In genomic region chr6:43052842-43053544, GRCh38 we compare ENCODE assay signal across 8 cellular contexts. TPM values are rescaled to one million over a fixed set of nuclear protein-coding genes. Genes with fewer than 3 reads are reported as not detected.
DNase-seq lines count a peak whose midpoint lies in the region; ATAC-seq and TF ChIP-seq lines count a peak whose summit lies in the region.

No MANE protein-coding gene starts in this region.

- H3K9me3 Mint-ChIP-seq in CD4-positive, CD25-positive, alpha-beta regulatory T cell, result no peaks in the 10 kb centered on the region

- peak overlapping the region; percentile 66 for H3K4me3 ChIP-seq in CD4-positive, CD25-positive, alpha-beta regulatory T cell (ENCODE audit: low read depth, low read length)
- H3K4me3 ChIP-seq in MM.1S (ENCODE audit: low read length), result peak overlapping the region; percentile 82
- H3K4me3 ChIP-seq in adrenal gland, result peak overlapping the region; percentile 29 to 86 (median 66)
- H3K4me3 ChIP-seq in iPS-11a (ENCODE audit: low read depth, low read length), result peak overlapping the region; percentile 81
- peak overlapping the region; percentile 51 to 91 (median 81) for H3K4me3 ChIP-seq in skin epidermis

- peaks cover 22% of the 10 kb centered on the region for H3K79me2 ChIP-seq in MM.1S (ENCODE audit: low read length)

- peak overlapping the region; percentile 86 for H3K27ac ChIP-seq in CD4-positive, CD25-positive, alpha-beta regulatory T cell (ENCODE audit: insufficient read depth, low read length, poor library complexity, severe bottlenecking)
- H3K27ac ChIP-seq in MM.1S (ENCODE audit: low read length), result peak overlapping the region; percentile 45; the same call in 1 of the 2 replicates
- H3K27ac ChIP-seq in adrenal gland, result peak overlapping the region; percentile 34 to 89 (median 87)
- peak overlapping the region; percentile 83 to 100 (median 95) for H3K27ac ChIP-seq in skin epidermis

- H3K27ac Mint-ChIP-seq in CD4-positive, CD25-positive, alpha-beta regulatory T cell, result peak overlapping the region; percentile 96 to 100 (median 97)

- peak overlapping the region; percentile 84 for H3K9ac ChIP-seq in MM.1S (ENCODE audit: low read length)

- H3K36me3 Mint-ChIP-seq in CD4-positive, CD25-positive, alpha-beta regulatory T cell, result peaks cover 26% of the 10 kb centered on the region

- H3K4me1 Mint-ChIP-seq in CD4-positive, CD25-positive, alpha-beta regulatory T cell, result peaks cover 0 to 50% (median 32%) of the 10 kb centered on the region in 4 donors

- H3K4me2 ChIP-seq in MM.1S (ENCODE audit: low read depth, low read length), result peak overlapping the region; percentile 85

- intact Hi-C loops in adrenal gland (cut with DNase I), result no loop called here

- peaks cover 18% of the 10 kb centered on the region for H3K36me3 ChIP-seq in CD4-positive, CD25-positive, alpha-beta regulatory T cell (ENCODE audit: control insufficient read depth, insufficient read depth, low read length)
- H3K36me3 ChIP-seq in MM.1S (replicated peaks; ENCODE audit: insufficient read depth, low read length), result no peaks in the 10 kb centered on the region
- peaks cover 0 to 48% of the 10 kb centered on the region in 2 donors for H3K36me3 ChIP-seq in adrenal gland (replicated peaks in 1 of 2)

- H3K4me1 ChIP-seq in CD4-positive, CD25-positive, alpha-beta regulatory T cell (ENCODE audit: control insufficient read depth, insufficient read depth, low read length, poor library complexity, severe bottlenecking), result peaks cover 23% of the 10 kb centered on the region
- H3K4me1 ChIP-seq in MM.1S (ENCODE audit: low read length) (peaks cover 12% of the 10 kb centered on the region), adrenal gland (replicated peaks in 1 of 2) (peaks cover 10 to 12% of the 10 kb centered on the region in 2 donors)

- no peaks in the 10 kb centered on the region for H4K20me1 ChIP-seq in MM.1S (ENCODE audit: insufficient read depth, low read length)

- peak in 1 of 3 donors; percentile 36 for DNase-seq in CD4-positive, CD25-positive, alpha-beta regulatory T cell
- DNase-seq in MM.1S (no peak), adrenal gland (peak in 3 of 7 donors; percentile 29 to 44 (median 31)), NCI-H1092 treated with DMSO at 0.1 percent for 48 hours (lab: John Stamatoyannopoulos, UW) (no peak), dedifferentiated amniotic fluid mesenchymal stem cell (ENCODE audit: extremely low spot score) (no peak)

- H3K4me3 Mint-ChIP-seq in CD4-positive, CD25-positive, alpha-beta regulatory T cell, result peak overlapping the region; percentile 93 to 98 (median 96)

- 11 to 18% (median 11%) methylated on average over 17 to 22 of the region's 22 CpGs for WGBS in adrenal gland, 4 donors

- peak in 1 of 2 donors; percentile 1 for ATAC-seq in CD4-positive, CD25-positive, alpha-beta regulatory T cell (ENCODE audit: low read depth in 2 of 2)
- ATAC-seq in GM21526 (IDR thresholded peaks at IDR 0.05; ENCODE audit: low FRiP score, unreplicated experiment), result peak; percentile 7

- no peaks in the 10 kb centered on the region for H3K27me3 Mint-ChIP-seq in CD4-positive, CD25-positive, alpha-beta regulatory T cell

- H2AFZ ChIP-seq in MM.1S (ENCODE audit: low read length), result peak overlapping the region; percentile 63

- H3K9me3 ChIP-seq in CD4-positive, CD25-positive, alpha-beta regulatory T cell (ENCODE audit: control insufficient read depth in 2 of 2, low read length in 2 of 2), result no peaks in the 10 kb centered on the region
- H3K9me3 ChIP-seq in MM.1S (replicated peaks; ENCODE audit: insufficient read depth, low read length) (no peaks in the 10 kb centered on the region), adrenal gland (replicated peaks in 1 of 3) (no peaks in the 10 kb centered on the region)

- H3F3A ChIP-seq in MM.1S (ENCODE audit: insufficient read depth, low read length), result peaks cover 4% of the 10 kb centered on the region; the same call in 1 of the 2 replicates

- H3K27me3 ChIP-seq in CD4-positive, CD25-positive, alpha-beta regulatory T cell (ENCODE audit: control insufficient read depth, insufficient read depth, low read length), result no peaks in the 10 kb centered on the region
- H3K27me3 ChIP-seq in MM.1S (replicated peaks; ENCODE audit: insufficient read depth, low read length) (no peaks in the 10 kb centered on the region), adrenal gland (no peaks in the 10 kb centered on the region)

- no peak for TF ChIP-seq POLR2A in adrenal gland (IDR thresholded peaks at IDR 0.05)

- H3K9me2 ChIP-seq in MM.1S (replicated peaks; ENCODE audit: insufficient read depth, low read length), result no peaks in the 10 kb centered on the region

- TF ChIP-seq CTCF in MM.1S (IDR thresholded peaks at IDR 0.05; ENCODE audit: low read length) (no peak), adrenal gland (IDR thresholded peaks at IDR 0.05) (no peak)

RNA-seq across cellular contexts. Expression of gene CUL7, which starts 0.7 kb away (rescaled TPM):
- total RNA-seq in CD4-positive, CD25-positive, alpha-beta regulatory T cell, result 7.7 TPM
- polyA plus RNA-seq in CD4-positive, CD25-positive, alpha-beta regulatory T cell, result 1 to 10 TPM; 2.1 to 3.5 (median 2.4) TPM
- total RNA-seq in adrenal gland, result 10 to 100 TPM; 17.9 to 47.2 (median 35.1) TPM
- 10 to 100 TPM; 12.0 to 30.6 (median 19.3) TPM for polyA plus RNA-seq in adrenal gland

RNA-seq across cellular contexts. Expression of gene MRPL2, which starts 6.2 kb away (rescaled TPM):
- total RNA-seq in CD4-positive, CD25-positive, alpha-beta regulatory T cell, result 29.3 TPM
- 10 to 100 TPM; 45.2 to 52.6 (median 48.3) TPM for polyA plus RNA-seq in CD4-positive, CD25-positive, alpha-beta regulatory T cell
- total RNA-seq in adrenal gland, result 100 to 1,000 TPM in 1 of 8 donors, 10 to 100 TPM in 7; 16.7 to 118 (median 75.1) TPM
- 100 to 1,000 TPM in 2 of 3 donors, 10 to 100 TPM in 1; 65.9 to 143 (median 124) TPM for polyA plus RNA-seq in adrenal gland

RNA-seq across cellular contexts. Expression of gene KLC4, which starts 6.4 kb away (rescaled TPM):
- 33.5 TPM for total RNA-seq in CD4-positive, CD25-positive, alpha-beta regulatory T cell
- 10 to 100 TPM in 3 of 4 donors, 1 to 10 TPM in 1; 9.3 to 15.5 (median 12.6) TPM for polyA plus RNA-seq in CD4-positive, CD25-positive, alpha-beta regulatory T cell
- 10 to 100 TPM; 16.1 to 51.9 (median 33.3) TPM for total RNA-seq in adrenal gland
- 10 to 100 TPM; 14.2 to 84.9 (median 47.1) TPM for polyA plus RNA-seq in adrenal gland

RNA-seq across cellular contexts. Expression of gene PTK7, which starts 23.1 kb away (rescaled TPM):
- 2.3 TPM for total RNA-seq in CD4-positive, CD25-positive, alpha-beta regulatory T cell
- under 1 TPM in 1 of 4 donors, not detected in 3; 0.25 TPM for polyA plus RNA-seq in CD4-positive, CD25-positive, alpha-beta regulatory T cell
- total RNA-seq in adrenal gland, result 10 to 100 TPM in 3 of 8 donors, 1 to 10 TPM in 5; 2.8 to 16.7 (median 7.6) TPM
- 10 to 100 TPM in 1 of 3 donors, 1 to 10 TPM in 2; 2.8 to 14.2 (median 8.1) TPM for polyA plus RNA-seq in adrenal gland

RNA-seq across cellular contexts. Expression of gene RRP36, which starts 31.6 kb away (rescaled TPM):
- 33.3 TPM for total RNA-seq in CD4-positive, CD25-positive, alpha-beta regulatory T cell
- 10 to 100 TPM; 61.9 to 82.2 (median 71.6) TPM for polyA plus RNA-seq in CD4-positive, CD25-positive, alpha-beta regulatory T cell
- 10 to 100 TPM; 37.9 to 81.6 (median 50.7) TPM for total RNA-seq in adrenal gland
- polyA plus RNA-seq in adrenal gland, result 10 to 100 TPM; 29.6 to 98.2 (median 32.1) TPM

Comparison
In these comparisons a context has a peak if more than half of its experiments do, and no peak if none do; other contexts are left out.
1. H3K27ac ChIP-seq: peak in every context shown above with its lines; median percentile 95 in skin epidermis; 87 in adrenal gland; 86 in CD4-positive, CD25-positive, alpha-beta regulatory T cell; 45 in MM.1S.